ENCODE assay signal across 1 cellular context in the genomic region with DNA sequence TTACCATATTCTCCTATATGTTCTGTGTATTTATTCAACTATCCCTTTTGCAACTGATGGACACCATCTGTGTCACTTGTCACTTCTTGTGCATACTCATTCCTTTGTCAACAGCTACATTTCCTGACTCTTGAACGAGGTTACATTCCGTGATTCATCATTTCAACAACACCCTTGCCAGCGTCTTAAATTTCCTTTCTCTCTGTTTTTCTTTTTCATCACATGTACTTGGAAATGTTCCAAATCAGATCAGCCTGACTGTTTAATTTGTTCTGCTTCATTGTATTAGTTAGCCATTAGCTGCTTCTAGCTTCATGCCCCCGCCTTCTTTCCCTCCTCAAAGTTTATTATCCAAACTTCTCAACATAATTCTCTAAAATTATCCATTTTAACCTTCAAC.
TF ChIP-seq lines count a peak whose summit lies in the region.

No MANE protein-coding gene starts in this region.

TF ChIP-seq in HEK293, 187 proteins besides CTCF, POLR2A, EP300 and RAD21 (continued from another document and continues in another):
- TF ChIP-seq, protein P1, sequence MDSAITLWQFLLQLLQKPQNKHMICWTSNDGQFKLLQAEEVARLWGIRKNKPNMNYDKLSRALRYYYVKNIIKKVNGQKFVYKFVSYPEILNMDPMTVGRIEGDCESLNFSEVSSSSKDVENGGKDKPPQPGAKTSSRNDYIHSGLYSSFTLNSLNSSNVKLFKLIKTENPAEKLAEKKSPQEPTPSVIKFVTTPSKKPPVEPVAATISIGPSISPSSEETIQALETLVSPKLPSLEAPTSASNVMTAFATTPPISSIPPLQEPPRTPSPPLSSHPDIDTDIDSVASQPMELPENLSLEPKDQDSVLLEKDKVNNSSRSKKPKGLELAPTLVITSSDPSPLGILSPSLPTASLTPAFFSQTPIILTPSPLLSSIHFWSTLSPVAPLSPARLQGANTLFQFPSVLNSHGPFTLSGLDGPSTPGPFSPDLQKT (IDR thresholded peaks at IDR 0.05; ENCODE audit: borderline replicate concordance, low read depth, low read length) = no peak
- TF ChIP-seq, protein P2, sequence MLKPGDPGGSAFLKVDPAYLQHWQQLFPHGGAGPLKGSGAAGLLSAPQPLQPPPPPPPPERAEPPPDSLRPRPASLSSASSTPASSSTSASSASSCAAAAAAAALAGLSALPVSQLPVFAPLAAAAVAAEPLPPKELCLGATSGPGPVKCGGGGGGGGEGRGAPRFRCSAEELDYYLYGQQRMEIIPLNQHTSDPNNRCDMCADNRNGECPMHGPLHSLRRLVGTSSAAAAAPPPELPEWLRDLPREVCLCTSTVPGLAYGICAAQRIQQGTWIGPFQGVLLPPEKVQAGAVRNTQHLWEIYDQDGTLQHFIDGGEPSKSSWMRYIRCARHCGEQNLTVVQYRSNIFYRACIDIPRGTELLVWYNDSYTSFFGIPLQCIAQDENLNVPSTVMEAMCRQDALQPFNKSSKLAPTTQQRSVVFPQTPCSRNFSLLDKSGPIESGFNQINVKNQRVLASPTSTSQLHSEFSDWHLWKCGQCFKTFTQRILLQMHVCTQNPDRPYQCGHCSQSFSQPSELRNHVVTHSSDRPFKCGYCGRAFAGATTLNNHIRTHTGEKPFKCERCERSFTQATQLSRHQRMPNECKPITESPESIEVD (tag by site-specific recombination; IDR thresholded peaks at IDR 0.05) = no peak
- no peak for TF ChIP-seq KLF1 (tag by site-specific recombination; IDR thresholded peaks at IDR 0.05)
- TF ChIP-seq, protein P3, sequence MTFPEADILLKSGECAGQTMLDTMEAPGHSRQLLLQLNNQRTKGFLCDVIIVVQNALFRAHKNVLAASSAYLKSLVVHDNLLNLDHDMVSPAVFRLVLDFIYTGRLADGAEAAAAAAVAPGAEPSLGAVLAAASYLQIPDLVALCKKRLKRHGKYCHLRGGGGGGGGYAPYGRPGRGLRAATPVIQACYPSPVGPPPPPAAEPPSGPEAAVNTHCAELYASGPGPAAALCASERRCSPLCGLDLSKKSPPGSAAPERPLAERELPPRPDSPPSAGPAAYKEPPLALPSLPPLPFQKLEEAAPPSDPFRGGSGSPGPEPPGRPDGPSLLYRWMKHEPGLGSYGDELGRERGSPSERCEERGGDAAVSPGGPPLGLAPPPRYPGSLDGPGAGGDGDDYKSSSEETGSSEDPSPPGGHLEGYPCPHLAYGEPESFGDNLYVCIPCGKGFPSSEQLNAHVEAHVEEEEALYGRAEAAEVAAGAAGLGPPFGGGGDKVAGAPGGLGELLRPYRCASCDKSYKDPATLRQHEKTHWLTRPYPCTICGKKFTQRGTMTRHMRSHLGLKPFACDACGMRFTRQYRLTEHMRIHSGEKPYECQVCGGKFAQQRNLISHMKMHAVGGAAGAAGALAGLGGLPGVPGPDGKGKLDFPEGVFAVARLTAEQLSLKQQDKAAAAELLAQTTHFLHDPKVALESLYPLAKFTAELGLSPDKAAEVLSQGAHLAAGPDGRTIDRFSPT (tag by site-specific recombination; IDR thresholded peaks at IDR 0.05) = 0 out of 2 replicates have a peak, but pooled peaks have one; percentile 34
- TF ChIP-seq REPIN1 (tag by site-specific recombination; IDR thresholded peaks at IDR 0.05; ENCODE audit: low read depth) = no peak
- TF ChIP-seq ZNF19 (tag by site-specific recombination; IDR thresholded peaks at IDR 0.05; ENCODE audit: low read depth) = no peak
- TF ChIP-seq ZNF707 (tag by site-specific recombination; IDR thresholded peaks at IDR 0.05) = no peak
- TF ChIP-seq ZNF747 (tag by site-specific recombination; IDR thresholded peaks at IDR 0.05) = no peak
- no peak for TF ChIP-seq MZF1 (tag by site-specific recombination; IDR thresholded peaks at IDR 0.05; ENCODE audit: borderline replicate concordance)
- no peak for TF ChIP-seq ZNF830 (tag by site-specific recombination; IDR thresholded peaks at IDR 0.05; ENCODE audit: low read depth)
- TF ChIP-seq, protein P4, sequence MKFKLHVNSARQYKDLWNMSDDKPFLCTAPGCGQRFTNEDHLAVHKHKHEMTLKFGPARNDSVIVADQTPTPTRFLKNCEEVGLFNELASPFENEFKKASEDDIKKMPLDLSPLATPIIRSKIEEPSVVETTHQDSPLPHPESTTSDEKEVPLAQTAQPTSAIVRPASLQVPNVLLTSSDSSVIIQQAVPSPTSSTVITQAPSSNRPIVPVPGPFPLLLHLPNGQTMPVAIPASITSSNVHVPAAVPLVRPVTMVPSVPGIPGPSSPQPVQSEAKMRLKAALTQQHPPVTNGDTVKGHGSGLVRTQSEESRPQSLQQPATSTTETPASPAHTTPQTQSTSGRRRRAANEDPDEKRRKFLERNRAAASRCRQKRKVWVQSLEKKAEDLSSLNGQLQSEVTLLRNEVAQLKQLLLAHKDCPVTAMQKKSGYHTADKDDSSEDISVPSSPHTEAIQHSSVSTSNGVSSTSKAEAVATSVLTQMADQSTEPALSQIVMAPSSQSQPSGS (tag by site-specific recombination; IDR thresholded peaks at IDR 0.05; ENCODE audit: low read depth) = no peak
- TF ChIP-seq ZNF629 (tag by site-specific recombination; IDR thresholded peaks at IDR 0.05) = peak; percentile 52; the same call in 1 of the 2 replicates
- no peak for TF ChIP-seq ZNF623 (tag by site-specific recombination; IDR thresholded peaks at IDR 0.05)
- TF ChIP-seq ZNF184 (tag by site-specific recombination; IDR thresholded peaks at IDR 0.05) = 0 out of 2 replicates have a peak, but pooled peaks have one; percentile 53
- TF ChIP-seq, protein P5, sequence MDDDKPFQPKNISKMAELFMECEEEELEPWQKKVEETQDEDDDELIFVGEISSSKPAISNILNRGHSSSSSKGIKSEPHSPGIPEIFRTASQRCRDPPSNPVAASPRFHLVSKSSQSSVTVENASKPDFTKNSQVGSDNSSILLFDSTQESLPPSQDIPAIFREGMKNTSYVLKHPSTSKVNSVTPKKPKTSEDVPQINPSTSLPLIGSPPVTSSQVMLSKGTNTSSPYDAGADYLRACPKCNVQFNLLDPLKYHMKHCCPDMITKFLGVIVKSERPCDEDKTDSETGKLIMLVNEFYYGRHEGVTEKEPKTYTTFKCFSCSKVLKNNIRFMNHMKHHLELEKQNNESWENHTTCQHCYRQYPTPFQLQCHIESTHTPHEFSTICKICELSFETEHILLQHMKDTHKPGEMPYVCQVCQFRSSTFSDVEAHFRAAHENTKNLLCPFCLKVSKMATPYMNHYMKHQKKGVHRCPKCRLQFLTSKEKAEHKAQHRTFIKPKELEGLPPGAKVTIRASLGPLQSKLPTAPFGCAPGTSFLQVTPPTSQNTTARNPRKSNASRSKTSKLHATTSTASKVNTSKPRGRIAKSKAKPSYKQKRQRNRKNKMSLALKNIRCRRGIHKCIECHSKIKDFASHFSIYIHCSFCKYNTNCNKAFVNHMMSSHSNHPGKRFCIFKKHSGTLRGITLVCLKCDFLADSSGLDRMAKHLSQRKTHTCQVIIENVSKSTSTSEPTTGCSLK (tag by site-specific recombination; IDR thresholded peaks at IDR 0.05) = no peak
- no peak for TF ChIP-seq ZNF660 (tag by site-specific recombination; IDR thresholded peaks at IDR 0.05)
- TF ChIP-seq BCL11B (tag by site-specific recombination; IDR thresholded peaks at IDR 0.05; ENCODE audit: low read depth) = no peak
- no peak for TF ChIP-seq ZNF157 (tag by site-specific recombination; IDR thresholded peaks at IDR 0.05)
- TF ChIP-seq BCL11A (tag by site-specific recombination; IDR thresholded peaks at IDR 0.05; ENCODE audit: low read depth) = no peak
- TF ChIP-seq ZNF792 (tag by site-specific recombination; IDR thresholded peaks at IDR 0.05) = no peak
- TF ChIP-seq, protein P6, sequence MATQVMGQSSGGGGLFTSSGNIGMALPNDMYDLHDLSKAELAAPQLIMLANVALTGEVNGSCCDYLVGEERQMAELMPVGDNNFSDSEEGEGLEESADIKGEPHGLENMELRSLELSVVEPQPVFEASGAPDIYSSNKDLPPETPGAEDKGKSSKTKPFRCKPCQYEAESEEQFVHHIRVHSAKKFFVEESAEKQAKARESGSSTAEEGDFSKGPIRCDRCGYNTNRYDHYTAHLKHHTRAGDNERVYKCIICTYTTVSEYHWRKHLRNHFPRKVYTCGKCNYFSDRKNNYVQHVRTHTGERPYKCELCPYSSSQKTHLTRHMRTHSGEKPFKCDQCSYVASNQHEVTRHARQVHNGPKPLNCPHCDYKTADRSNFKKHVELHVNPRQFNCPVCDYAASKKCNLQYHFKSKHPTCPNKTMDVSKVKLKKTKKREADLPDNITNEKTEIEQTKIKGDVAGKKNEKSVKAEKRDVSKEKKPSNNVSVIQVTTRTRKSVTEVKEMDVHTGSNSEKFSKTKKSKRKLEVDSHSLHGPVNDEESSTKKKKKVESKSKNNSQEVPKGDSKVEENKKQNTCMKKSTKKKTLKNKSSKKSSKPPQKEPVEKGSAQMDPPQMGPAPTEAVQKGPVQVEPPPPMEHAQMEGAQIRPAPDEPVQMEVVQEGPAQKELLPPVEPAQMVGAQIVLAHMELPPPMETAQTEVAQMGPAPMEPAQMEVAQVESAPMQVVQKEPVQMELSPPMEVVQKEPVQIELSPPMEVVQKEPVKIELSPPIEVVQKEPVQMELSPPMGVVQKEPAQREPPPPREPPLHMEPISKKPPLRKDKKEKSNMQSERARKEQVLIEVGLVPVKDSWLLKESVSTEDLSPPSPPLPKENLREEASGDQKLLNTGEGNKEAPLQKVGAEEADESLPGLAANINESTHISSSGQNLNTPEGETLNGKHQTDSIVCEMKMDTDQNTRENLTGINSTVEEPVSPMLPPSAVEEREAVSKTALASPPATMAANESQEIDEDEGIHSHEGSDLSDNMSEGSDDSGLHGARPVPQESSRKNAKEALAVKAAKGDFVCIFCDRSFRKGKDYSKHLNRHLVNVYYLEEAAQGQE (tag by site-specific recombination; IDR thresholded peaks at IDR 0.05) = no peak
- TF ChIP-seq, protein P7, sequence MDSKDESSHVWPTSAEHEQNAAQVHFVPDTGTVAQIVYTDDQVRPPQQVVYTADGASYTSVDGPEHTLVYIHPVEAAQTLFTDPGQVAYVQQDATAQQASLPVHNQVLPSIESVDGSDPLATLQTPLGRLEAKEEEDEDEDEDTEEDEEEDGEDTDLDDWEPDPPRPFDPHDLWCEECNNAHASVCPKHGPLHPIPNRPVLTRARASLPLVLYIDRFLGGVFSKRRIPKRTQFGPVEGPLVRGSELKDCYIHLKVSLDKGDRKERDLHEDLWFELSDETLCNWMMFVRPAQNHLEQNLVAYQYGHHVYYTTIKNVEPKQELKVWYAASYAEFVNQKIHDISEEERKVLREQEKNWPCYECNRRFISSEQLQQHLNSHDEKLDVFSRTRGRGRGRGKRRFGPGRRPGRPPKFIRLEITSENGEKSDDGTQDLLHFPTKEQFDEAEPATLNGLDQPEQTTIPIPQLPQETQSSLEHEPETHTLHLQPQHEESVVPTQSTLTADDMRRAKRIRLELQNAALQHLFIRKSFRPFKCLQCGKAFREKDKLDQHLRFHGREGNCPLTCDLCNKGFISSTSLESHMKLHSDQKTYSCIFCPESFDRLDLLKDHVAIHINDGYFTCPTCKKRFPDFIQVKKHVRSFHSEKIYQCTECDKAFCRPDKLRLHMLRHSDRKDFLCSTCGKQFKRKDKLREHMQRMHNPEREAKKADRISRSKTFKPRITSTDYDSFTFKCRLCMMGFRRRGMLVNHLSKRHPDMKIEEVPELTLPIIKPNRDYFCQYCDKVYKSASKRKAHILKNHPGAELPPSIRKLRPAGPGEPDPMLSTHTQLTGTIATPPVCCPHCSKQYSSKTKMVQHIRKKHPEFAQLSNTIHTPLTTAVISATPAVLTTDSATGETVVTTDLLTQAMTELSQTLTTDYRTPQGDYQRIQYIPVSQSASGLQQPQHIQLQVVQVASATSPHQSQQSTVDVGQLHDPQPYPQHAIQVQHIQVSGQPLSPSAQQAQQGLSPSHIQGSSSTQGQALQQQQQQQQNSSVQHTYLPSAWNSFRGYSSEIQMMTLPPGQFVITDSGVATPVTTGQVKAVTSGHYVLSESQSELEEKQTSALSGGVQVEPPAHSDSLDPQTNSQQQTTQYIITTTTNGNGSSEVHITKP (tag by site-specific recombination; IDR thresholded peaks at IDR 0.05) = no peak
- no peak for TF ChIP-seq ZNF548 (tag by site-specific recombination; IDR thresholded peaks at IDR 0.05)
- peak; percentile 33 for TF ChIP-seq SETDB1 (IDR thresholded peaks at IDR 0.05; ENCODE audit: insufficient read length, low read length)
- no peak for TF ChIP-seq ZNF610 (tag by site-specific recombination; IDR thresholded peaks at IDR 0.05; ENCODE audit: borderline replicate concordance)
- no peak for TF ChIP-seq ZNF37A (tag by site-specific recombination; IDR thresholded peaks at IDR 0.05)
- TF ChIP-seq, protein P8, sequence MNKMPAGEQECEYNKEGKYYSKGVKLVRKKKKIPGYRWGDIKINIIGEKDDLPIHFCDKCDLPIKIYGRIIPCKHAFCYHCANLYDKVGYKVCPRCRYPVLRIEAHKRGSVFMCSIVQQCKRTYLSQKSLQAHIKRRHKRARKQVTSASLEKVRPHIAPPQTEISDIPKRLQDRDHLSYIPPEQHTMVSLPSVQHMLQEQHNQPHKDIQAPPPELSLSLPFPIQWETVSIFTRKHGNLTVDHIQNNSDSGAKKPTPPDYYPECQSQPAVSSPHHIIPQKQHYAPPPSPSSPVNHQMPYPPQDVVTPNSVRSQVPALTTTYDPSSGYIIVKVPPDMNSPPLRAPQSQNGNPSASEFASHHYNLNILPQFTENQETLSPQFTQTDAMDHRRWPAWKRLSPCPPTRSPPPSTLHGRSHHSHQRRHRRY (tag by site-specific recombination; IDR thresholded peaks at IDR 0.05) = no peak
- TF ChIP-seq GLIS1 (tag by site-specific recombination; IDR thresholded peaks at IDR 0.05) = no peak
- no peak for TF ChIP-seq ZNF292 (tag by site-specific recombination; IDR thresholded peaks at IDR 0.05; ENCODE audit: borderline replicate concordance, low read depth)
- TF ChIP-seq, protein P9, sequence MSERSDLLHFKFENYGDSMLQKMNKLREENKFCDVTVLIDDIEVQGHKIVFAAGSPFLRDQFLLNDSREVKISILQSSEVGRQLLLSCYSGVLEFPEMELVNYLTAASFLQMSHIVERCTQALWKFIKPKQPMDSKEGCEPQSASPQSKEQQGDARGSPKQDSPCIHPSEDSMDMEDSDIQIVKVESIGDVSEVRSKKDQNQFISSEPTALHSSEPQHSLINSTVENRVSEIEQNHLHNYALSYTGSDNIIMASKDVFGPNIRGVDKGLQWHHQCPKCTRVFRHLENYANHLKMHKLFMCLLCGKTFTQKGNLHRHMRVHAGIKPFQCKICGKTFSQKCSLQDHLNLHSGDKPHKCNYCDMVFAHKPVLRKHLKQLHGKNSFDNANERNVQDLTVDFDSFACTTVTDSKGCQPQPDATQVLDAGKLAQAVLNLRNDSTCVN (tag by site-specific recombination; optimal IDR thresholded peaks at IDR 0.05) = no peak
- TF ChIP-seq ZNF776 (tag by site-specific recombination; IDR thresholded peaks at IDR 0.05; ENCODE audit: borderline replicate concordance) = no peak
- TF ChIP-seq ZNF211 (tag by site-specific recombination; IDR thresholded peaks at IDR 0.05; ENCODE audit: low read depth) = no peak
- TF ChIP-seq ZFP37 (tag by site-specific recombination; IDR thresholded peaks at IDR 0.05) = no peak
- no peak for TF ChIP-seq ZXDB (tag by site-specific recombination; IDR thresholded peaks at IDR 0.05)
- TF ChIP-seq, protein P10, sequence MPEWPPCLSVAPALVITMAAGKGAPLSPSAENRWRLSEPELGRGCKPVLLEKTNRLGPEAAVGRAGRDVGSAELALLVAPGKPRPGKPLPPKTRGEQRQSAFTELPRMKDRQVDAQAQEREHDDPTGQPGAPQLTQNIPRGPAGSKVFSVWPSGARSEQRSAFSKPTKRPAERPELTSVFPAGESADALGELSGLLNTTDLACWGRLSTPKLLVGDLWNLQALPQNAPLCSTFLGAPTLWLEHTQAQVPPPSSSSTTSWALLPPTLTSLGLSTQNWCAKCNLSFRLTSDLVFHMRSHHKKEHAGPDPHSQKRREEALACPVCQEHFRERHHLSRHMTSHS (tag by site-specific recombination; IDR thresholded peaks at IDR 0.05) = no peak
- TF ChIP-seq ZNF341 (tag by site-specific recombination; IDR thresholded peaks at IDR 0.05; ENCODE audit: low read depth) = no peak
- 0 out of 2 replicates have a peak, but pooled peaks have one; percentile 13 for TF ChIP-seq RBAK (tag by site-specific recombination; IDR thresholded peaks at IDR 0.05)
- TF ChIP-seq GLI4 (tag by site-specific recombination; IDR thresholded peaks at IDR 0.05) = no peak
- no peak for TF ChIP-seq ZNF416 (tag by site-specific recombination; IDR thresholded peaks at IDR 0.05)
- TF ChIP-seq ZNF426 (tag by site-specific recombination; IDR thresholded peaks at IDR 0.05) = no peak
